9 cellular contexts compared by ENCODE assay signal in genomic region chr3:187013080-187013838, GRCh38.
A peak's percentile ranks its signal among the peaks of the same experiment; 100 is the strongest.
DNase-seq lines count a peak whose midpoint lies in the region; ATAC-seq and TF ChIP-seq lines count a peak whose summit lies in the region.
"Had no signal": no experiment of that assay in that cellular context is flagged by ENCODE, and none has a peak within 500 bp of the region (broad histone marks: within the 10 kb centered on the region; RNA-seq: fewer than 3 reads in every experiment).

No MANE protein-coding gene starts in this region.

- peak overlapping the region in 3 of 5 donors; percentile 24 to 66 (median 59) for H3K27ac ChIP-seq in stomach

- H3K4me1 ChIP-seq in stomach, result peaks cover 4 to 47% (median 9%) of the 10 kb centered on the region in 4 donors

- H3K4me3 Mint-ChIP-seq in T-helper 2 cell treated with Interferon-gamma antibody and Interleukin-4, amounts not matched to agents 5 μg/mL and 100 μg/mL, for 36 hours, result peak overlapping the region; percentile 60
- H3K4me3 Mint-ChIP-seq in progenitor cell of endocrine pancreas (ENCODE audit: low read depth), result no peak overlapping the region

- no peak for TF ChIP-seq EP300 in stomach (IDR thresholded peaks at IDR 0.05)

- TF ChIP-seq CTCF in stomach (IDR thresholded peaks at IDR 0.05) (no peak), progenitor cell of endocrine pancreas (IDR thresholded peaks at IDR 0.05; ENCODE audit: unreplicated experiment) (no peak)

- H3K9me3 ChIP-seq in stomach, result no peaks in the 10 kb centered on the region

- H3K4me1 Mint-ChIP-seq in T-helper 2 cell treated with Interferon-gamma antibody and Interleukin-4, amounts not matched to agents 5 μg/mL and 100 μg/mL, for 36 hours (ENCODE audit: low read depth), result peaks cover 41% of the 10 kb centered on the region
- H3K4me1 Mint-ChIP-seq in progenitor cell of endocrine pancreas (ENCODE audit: low read depth), result peaks cover 9% of the 10 kb centered on the region

- H3K4me3 ChIP-seq in stomach, result no peak overlapping the region

- no peaks in the 10 kb centered on the region for H3K9me3 Mint-ChIP-seq in T-helper 2 cell treated with Interferon-gamma antibody and Interleukin-4, amounts not matched to agents 5 μg/mL and 100 μg/mL, for 36 hours
- H3K9me3 Mint-ChIP-seq in progenitor cell of endocrine pancreas (ENCODE audit: low read depth), result no peaks in the 10 kb centered on the region

- intact Hi-C loops in left ventricle myocardium superior (cut with micrococcal nuclease) (no loop called here), stomach (cut with DNase I; ENCODE audit: low total_unique reads) (no loop called here)

- WGBS in stomach, 5 donors, result 84 to 92% (median 85%) methylated on average over 10 of the region's 10 CpGs

- peak overlapping the region; percentile 85 for H3K27ac Mint-ChIP-seq in T-helper 2 cell treated with Interferon-gamma antibody and Interleukin-4, amounts not matched to agents 5 μg/mL and 100 μg/mL, for 36 hours
- H3K27ac Mint-ChIP-seq in progenitor cell of endocrine pancreas, result no peak overlapping the region

- H3K27me3 ChIP-seq in stomach, result no peaks in the 10 kb centered on the region

- no peak for TF ChIP-seq POLR2A in stomach (IDR thresholded peaks at IDR 0.05)

- H3K36me3 ChIP-seq in stomach, result no peaks in the 10 kb centered on the region

- ATAC-seq in left ventricle myocardium superior (peak; percentile 28), GM21825 (IDR thresholded peaks at IDR 0.05; ENCODE audit: unreplicated experiment) (no peak)

- DNase-seq in T-helper 2 cell treated with Interferon-gamma antibody and Interleukin-4, amounts not matched to agents 5 μg/mL and 100 μg/mL, for 36 hours (ENCODE audit: low spot score), result no peak
- DNase-seq in T-helper 2 cell (no peak), left ventricle myocardium superior (no peak), stomach (no peak), activated gamma-delta T cell (lab: John Stamatoyannopoulos, UW) (no peak), progenitor cell of endocrine pancreas (ENCODE audit: low spot score, unreplicated experiment) (no peak)
- peak; percentile 42 for DNase-seq in activated CD8-positive, alpha-beta memory T cell treated with anti-CD3 and anti-CD28 coated beads, Interleukin-2, amount 50 U/mL, for 48 hours
- DNase-seq: KG1 had no signal

- H3K36me3 Mint-ChIP-seq in T-helper 2 cell treated with Interferon-gamma antibody and Interleukin-4, amounts not matched to agents 5 μg/mL and 100 μg/mL, for 36 hours (ENCODE audit: low read depth), result peaks cover 55% of the 10 kb centered on the region
- peaks cover 23% of the 10 kb centered on the region for H3K36me3 Mint-ChIP-seq in progenitor cell of endocrine pancreas (ENCODE audit: insufficient read depth)

- no peaks in the 10 kb centered on the region for H3K27me3 Mint-ChIP-seq in T-helper 2 cell treated with Interferon-gamma antibody and Interleukin-4, amounts not matched to agents 5 μg/mL and 100 μg/mL, for 36 hours (ENCODE audit: low read depth)
- H3K27me3 Mint-ChIP-seq in progenitor cell of endocrine pancreas, result no peaks in the 10 kb centered on the region
